ENCODE assay signal across 24 cellular contexts in the genomic region with DNA sequence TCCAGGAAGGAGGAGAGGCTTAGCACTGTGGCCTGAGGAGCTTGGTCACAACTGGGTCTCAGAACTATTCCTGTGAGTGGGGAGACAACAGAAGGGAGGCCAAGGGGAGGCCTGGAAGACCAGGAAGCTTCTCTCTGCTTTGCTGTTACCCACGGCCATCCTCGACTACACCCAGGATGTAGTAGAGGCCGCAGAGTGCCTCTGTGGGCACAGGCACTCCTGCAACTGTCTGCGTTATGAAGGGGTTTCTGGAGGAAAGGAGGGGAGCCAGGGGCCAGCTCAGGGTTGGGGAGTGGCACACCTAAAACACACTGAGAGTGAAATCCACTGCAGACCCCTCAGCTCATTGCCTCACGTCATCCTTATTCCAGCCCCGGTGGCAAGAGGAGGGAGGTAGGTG. TPM values are rescaled to one million over a fixed set of nuclear protein-coding genes. Genes with fewer than 3 reads are reported as not detected.
"Had no signal": no experiment of that assay in that cellular context is flagged by ENCODE, and none has a peak within 500 bp of the region (broad histone marks: within the 10 kb centered on the region; RNA-seq: fewer than 3 reads in every experiment).

No MANE protein-coding gene starts in this region.

- H3K27ac Mint-ChIP-seq: activated CD4-positive, alpha-beta T cell treated with anti-CD3 and anti-CD28 coated beads for 36 hours; activated naive CD8-positive, alpha-beta T cell treated with anti-CD3 and anti-CD28 coated beads for 36 hours; activated T-helper 1 cell treated with anti-CD3 and anti-CD28 coated beads, Interleukin-12 subunit alpha, Interleukin-12 subunit beta, Interleukin-2, Interleukin-4 antibody, amounts not matched to agents 30 ng/mL and 10 ng/mL and 1 ng/mL, durations not matched to agents 14 hours and 24 hours and 36 hours; memory B cell; naive B cell; WTC11 had no signal

- H3K4me1 ChIP-seq: colonic mucosa, prostate gland had no signal

- DNase-seq: activated CD4-positive, alpha-beta T cell treated with anti-CD3 and anti-CD28 coated beads for 36 hours; activated gamma-delta T cell treated with Interleukin-2 at 50 U/mL for 16 hours; activated naive CD8-positive, alpha-beta T cell treated with anti-CD3 and anti-CD28 coated beads for 36 hours; activated T-cell treated with anti-CD3 and anti-CD28 coated beads for 4 hours; caudate nucleus; colonic mucosa; esophagus squamous epithelium; heart right ventricle; kidney glomerular epithelial cell; mucosa of descending colon; naive B cell; right cardiac atrium; stomach; trophoblast cell had no signal

- H3K4me3 ChIP-seq: colonic mucosa, esophagus squamous epithelium, heart right ventricle, mucosa of descending colon, prostate gland, stomach had no signal

- H3K36me3 Mint-ChIP-seq: activated naive CD8-positive, alpha-beta T cell treated with anti-CD3 and anti-CD28 coated beads for 36 hours; brain; memory B cell; naive B cell; WTC11 had no signal

- H3K9me3 Mint-ChIP-seq: activated naive CD8-positive, alpha-beta T cell treated with anti-CD3 and anti-CD28 coated beads for 36 hours; activated T-helper 1 cell treated with anti-CD3 and anti-CD28 coated beads, Interleukin-12 subunit alpha, Interleukin-12 subunit beta, Interleukin-2, Interleukin-4 antibody, amounts not matched to agents 30 ng/mL and 10 ng/mL and 1 ng/mL, durations not matched to agents 14 hours and 24 hours and 36 hours; naive B cell; neural crest cell had no signal

- H3K9me3 ChIP-seq: colonic mucosa, esophagus squamous epithelium, heart right ventricle, mucosa of descending colon, prostate gland, stomach had no signal

- H3K36me3 ChIP-seq: colonic mucosa, esophagus squamous epithelium, prostate gland, stomach had no signal

- ATAC-seq: activated CD4-positive, alpha-beta T cell treated with anti-CD3 and anti-CD28 coated beads for 36 hours; heart right ventricle; mucosa of descending colon; right cardiac atrium; WTC11 had no signal

- H3K4me3 Mint-ChIP-seq: activated CD4-positive, alpha-beta T cell treated with anti-CD3 and anti-CD28 coated beads for 36 hours; activated naive CD8-positive, alpha-beta T cell treated with anti-CD3 and anti-CD28 coated beads for 36 hours; activated T-helper 1 cell treated with anti-CD3 and anti-CD28 coated beads, Interleukin-12 subunit alpha, Interleukin-12 subunit beta, Interleukin-2, Interleukin-4 antibody, amounts not matched to agents 30 ng/mL and 10 ng/mL and 1 ng/mL, durations not matched to agents 14 hours and 24 hours and 36 hours; memory B cell; naive B cell; neural crest cell; WTC11 had no signal

- H3K27me3 ChIP-seq: colonic mucosa, heart right ventricle had no signal

- H3K27ac ChIP-seq: colonic mucosa, esophagus squamous epithelium, heart right ventricle, prostate gland, stomach had no signal

RNA-seq across cellular contexts. Expression of a gene that starts 3.8 kb away (rescaled TPM):
- total RNA-seq: activated CD4-positive, alpha-beta T cell treated with anti-CD3 and anti-CD28 coated beads for 36 hours; activated naive CD8-positive, alpha-beta T cell treated with anti-CD3 and anti-CD28 coated beads for 36 hours; activated T-helper 1 cell treated with anti-CD3 and anti-CD28 coated beads, Interleukin-12 subunit alpha, Interleukin-12 subunit beta, Interleukin-2, Interleukin-4 antibody, amounts not matched to agents 30 ng/mL and 10 ng/mL and 1 ng/mL, durations not matched to agents 14 hours and 24 hours and 36 hours; colonic mucosa; esophagus squamous epithelium; heart right ventricle; liver; mucosa of descending colon; neural crest cell; osteocyte; prostate gland; skeletal muscle tissue; stomach; temporal lobe; WTC11 had no signal
- polyA plus RNA-seq: liver, stomach had no signal

RNA-seq across cellular contexts. Expression of a gene that starts 9.6 kb away (rescaled TPM):
- total RNA-seq: activated CD4-positive, alpha-beta T cell treated with anti-CD3 and anti-CD28 coated beads for 36 hours; activated naive CD8-positive, alpha-beta T cell treated with anti-CD3 and anti-CD28 coated beads for 36 hours; activated T-helper 1 cell treated with anti-CD3 and anti-CD28 coated beads, Interleukin-12 subunit alpha, Interleukin-12 subunit beta, Interleukin-2, Interleukin-4 antibody, amounts not matched to agents 30 ng/mL and 10 ng/mL and 1 ng/mL, durations not matched to agents 14 hours and 24 hours and 36 hours had no signal
